In the genomic region with DNA sequence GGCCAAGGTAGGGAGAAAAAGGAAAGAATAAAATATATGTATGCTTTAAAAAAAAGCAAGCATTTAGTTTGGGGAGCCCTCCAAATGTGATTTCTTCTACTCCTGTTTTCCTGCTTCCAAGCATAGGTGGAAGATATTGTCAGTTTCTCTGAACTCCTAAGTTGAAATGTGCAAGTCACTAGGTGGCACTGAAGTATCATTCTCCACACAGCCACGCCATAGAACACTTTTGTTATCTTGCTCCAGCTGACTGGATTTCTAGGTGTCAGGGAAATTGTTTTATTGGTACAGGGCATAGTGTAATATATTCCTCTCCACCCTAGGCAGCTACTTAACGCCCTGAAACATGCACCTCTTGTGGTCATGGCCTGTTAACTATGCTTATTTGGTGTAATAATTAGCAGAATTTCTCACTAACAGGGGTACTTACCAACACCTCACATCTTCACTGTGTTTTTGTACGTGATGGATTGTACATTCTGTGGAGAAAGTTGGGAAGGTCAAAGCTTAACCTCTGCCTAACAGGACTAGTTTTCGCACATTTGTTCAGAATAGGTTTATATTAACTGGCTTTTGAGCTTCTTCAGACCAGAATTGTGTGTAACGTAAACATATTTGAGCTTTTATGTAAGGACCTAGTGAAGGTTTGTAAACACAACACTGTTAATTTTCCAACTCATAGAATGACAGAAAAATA, we compare ENCODE assay signal across 1 cellular context.
TF ChIP-seq lines count a peak whose summit lies in the region.

No MANE protein-coding gene starts in this region.

TF ChIP-seq in K562, 482 proteins besides CTCF, POLR2A, EP300 and RAD21 (continued from another document):
- TF ChIP-seq, protein P1, sequence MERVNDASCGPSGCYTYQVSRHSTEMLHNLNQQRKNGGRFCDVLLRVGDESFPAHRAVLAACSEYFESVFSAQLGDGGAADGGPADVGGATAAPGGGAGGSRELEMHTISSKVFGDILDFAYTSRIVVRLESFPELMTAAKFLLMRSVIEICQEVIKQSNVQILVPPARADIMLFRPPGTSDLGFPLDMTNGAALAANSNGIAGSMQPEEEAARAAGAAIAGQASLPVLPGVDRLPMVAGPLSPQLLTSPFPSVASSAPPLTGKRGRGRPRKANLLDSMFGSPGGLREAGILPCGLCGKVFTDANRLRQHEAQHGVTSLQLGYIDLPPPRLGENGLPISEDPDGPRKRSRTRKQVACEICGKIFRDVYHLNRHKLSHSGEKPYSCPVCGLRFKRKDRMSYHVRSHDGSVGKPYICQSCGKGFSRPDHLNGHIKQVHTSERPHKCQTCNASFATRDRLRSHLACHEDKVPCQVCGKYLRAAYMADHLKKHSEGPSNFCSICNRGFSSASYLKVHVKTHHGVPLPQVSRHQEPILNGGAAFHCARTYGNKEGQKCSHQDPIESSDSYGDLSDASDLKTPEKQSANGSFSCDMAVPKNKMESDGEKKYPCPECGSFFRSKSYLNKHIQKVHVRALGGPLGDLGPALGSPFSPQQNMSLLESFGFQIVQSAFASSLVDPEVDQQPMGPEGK (CRISPR knock-in tag; IDR thresholded peaks at IDR 0.05; ENCODE audit: borderline replicate concordance) = no peak
- TF ChIP-seq, protein P2, sequence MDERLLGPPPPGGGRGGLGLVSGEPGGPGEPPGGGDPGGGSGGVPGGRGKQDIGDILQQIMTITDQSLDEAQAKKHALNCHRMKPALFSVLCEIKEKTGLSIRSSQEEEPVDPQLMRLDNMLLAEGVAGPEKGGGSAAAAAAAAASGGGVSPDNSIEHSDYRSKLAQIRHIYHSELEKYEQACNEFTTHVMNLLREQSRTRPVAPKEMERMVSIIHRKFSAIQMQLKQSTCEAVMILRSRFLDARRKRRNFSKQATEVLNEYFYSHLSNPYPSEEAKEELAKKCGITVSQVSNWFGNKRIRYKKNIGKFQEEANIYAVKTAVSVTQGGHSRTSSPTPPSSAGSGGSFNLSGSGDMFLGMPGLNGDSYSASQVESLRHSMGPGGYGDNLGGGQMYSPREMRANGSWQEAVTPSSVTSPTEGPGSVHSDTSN (CRISPR knock-in tag; IDR thresholded peaks at IDR 0.05; ENCODE audit: low read depth) = no peak
- TF ChIP-seq, protein P2 (tag; conservative IDR thresholded peaks at IDR 0.05; ENCODE audit: low read depth) = 0 out of 2 replicates have a peak, but pooled peaks have one; percentile 34
- TF ChIP-seq PHF20 (IDR thresholded peaks at IDR 0.05; ENCODE audit: partially characterized antibody) (no peak), SIRT6 (IDR thresholded peaks at IDR 0.05; ENCODE audit: low read depth, low read length) (no peak), EWSR1 (IDR thresholded peaks at IDR 0.05; ENCODE audit: borderline replicate concordance, low read depth, partially characterized antibody) (no peak), ZKSCAN3 (CRISPR knock-in tag; IDR thresholded peaks at IDR 0.05) (no peak), SMC3 (conservative IDR thresholded peaks at IDR 0.05; ENCODE audit: insufficient read depth, low read depth, low read length) (peak; percentile 38; the same call in 1 of the 2 replicates), ZFP1 (CRISPR knock-in tag; IDR thresholded peaks at IDR 0.05) (no peak), NFE2 (IDR thresholded peaks at IDR 0.05; ENCODE audit: low read depth) (0 out of 2 replicates have a peak, but pooled peaks have one; percentile 9), HOXB6 (CRISPR knock-in tag; IDR thresholded peaks at IDR 0.05; ENCODE audit: borderline replicate concordance) (no peak), CBX3 (IDR thresholded peaks at IDR 0.05; ENCODE audit: borderline replicate concordance in 1 of 2, low read length in 2 of 2) (no peak), ZNF212 (CRISPR knock-in tag; IDR thresholded peaks at IDR 0.05) (no peak), ZNF12 (CRISPR knock-in tag; IDR thresholded peaks at IDR 0.05) (no peak), CBX5 (IDR thresholded peaks at IDR 0.05; ENCODE audit: borderline replicate concordance, low read depth) (no peak), DACH1 (IDR thresholded peaks at IDR 0.05; ENCODE audit: partially characterized antibody) (peak; percentile 51), MAFG (tag; conservative IDR thresholded peaks at IDR 0.05) (peak; percentile 68), STAT5A (IDR thresholded peaks at IDR 0.05; ENCODE audit: borderline replicate concordance, low read length) (no peak), GABPB2 (CRISPR knock-in tag; conservative IDR thresholded peaks at IDR 0.05) (no peak), RFX5 (IDR thresholded peaks at IDR 0.05; ENCODE audit: low read depth, low read length) (no peak), ARHGAP35 (IDR thresholded peaks at IDR 0.05; ENCODE audit: partially characterized antibody) (no peak), PPARD (CRISPR knock-in tag; IDR thresholded peaks at IDR 0.05) (no peak), ZNF764 (CRISPR knock-in tag; IDR thresholded peaks at IDR 0.05; ENCODE audit: low read depth) (no peak), ZNF316 (IDR thresholded peaks at IDR 0.05) (0 out of 2 replicates have a peak, but pooled peaks have one; percentile 22)
- TF ChIP-seq, protein P3, sequence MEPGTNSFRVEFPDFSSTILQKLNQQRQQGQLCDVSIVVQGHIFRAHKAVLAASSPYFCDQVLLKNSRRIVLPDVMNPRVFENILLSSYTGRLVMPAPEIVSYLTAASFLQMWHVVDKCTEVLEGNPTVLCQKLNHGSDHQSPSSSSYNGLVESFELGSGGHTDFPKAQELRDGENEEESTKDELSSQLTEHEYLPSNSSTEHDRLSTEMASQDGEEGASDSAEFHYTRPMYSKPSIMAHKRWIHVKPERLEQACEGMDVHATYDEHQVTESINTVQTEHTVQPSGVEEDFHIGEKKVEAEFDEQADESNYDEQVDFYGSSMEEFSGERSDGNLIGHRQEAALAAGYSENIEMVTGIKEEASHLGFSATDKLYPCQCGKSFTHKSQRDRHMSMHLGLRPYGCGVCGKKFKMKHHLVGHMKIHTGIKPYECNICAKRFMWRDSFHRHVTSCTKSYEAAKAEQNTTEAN (CRISPR knock-in tag; IDR thresholded peaks at IDR 0.05) = no peak
- TF ChIP-seq, protein P4, sequence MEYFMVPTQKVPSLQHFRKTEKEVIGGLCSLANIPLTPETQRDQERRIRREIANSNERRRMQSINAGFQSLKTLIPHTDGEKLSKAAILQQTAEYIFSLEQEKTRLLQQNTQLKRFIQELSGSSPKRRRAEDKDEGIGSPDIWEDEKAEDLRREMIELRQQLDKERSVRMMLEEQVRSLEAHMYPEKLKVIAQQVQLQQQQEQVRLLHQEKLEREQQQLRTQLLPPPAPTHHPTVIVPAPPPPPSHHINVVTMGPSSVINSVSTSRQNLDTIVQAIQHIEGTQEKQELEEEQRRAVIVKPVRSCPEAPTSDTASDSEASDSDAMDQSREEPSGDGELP (CRISPR knock-in tag; IDR thresholded peaks at IDR 0.05; ENCODE audit: borderline replicate concordance) = peak; percentile 49; the same call in 1 of the 2 replicates
- TF ChIP-seq, protein P5, sequence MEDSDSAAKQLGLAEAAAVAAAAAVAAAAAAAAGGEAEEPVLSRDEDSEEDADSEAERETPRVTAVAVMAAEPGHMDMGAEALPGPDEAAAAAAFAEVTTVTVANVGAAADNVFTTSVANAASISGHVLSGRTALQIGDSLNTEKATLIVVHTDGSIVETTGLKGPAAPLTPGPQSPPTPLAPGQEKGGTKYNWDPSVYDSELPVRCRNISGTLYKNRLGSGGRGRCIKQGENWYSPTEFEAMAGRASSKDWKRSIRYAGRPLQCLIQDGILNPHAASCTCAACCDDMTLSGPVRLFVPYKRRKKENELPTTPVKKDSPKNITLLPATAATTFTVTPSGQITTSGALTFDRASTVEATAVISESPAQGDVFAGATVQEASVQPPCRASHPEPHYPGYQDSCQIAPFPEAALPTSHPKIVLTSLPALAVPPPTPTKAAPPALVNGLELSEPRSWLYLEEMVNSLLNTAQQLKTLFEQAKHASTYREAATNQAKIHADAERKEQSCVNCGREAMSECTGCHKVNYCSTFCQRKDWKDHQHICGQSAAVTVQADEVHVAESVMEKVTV (CRISPR knock-in tag; IDR thresholded peaks at IDR 0.05) = peak; percentile 41; the same call in 1 of the 2 replicates
TF ChIP-seq in K562: peak in this region for 9.
